Comparison of ENCODE assay signal across 11 cellular contexts in genomic region chr3:177443469-177443868, GRCh38.
A peak's percentile ranks its signal among the peaks of the same experiment; 100 is the strongest.
DNase-seq lines count a peak whose midpoint lies in the region; ATAC-seq and TF ChIP-seq lines count a peak whose summit lies in the region.
"Had no signal": no experiment of that assay in that cellular context is flagged by ENCODE, and none has a peak within 500 bp of the region (broad histone marks: within the 10 kb centered on the region; RNA-seq: fewer than 3 reads in every experiment).

No MANE protein-coding gene starts in this region.

- H3K4me3 Mint-ChIP-seq in brain (peak overlapping the region in 1 of 5 experiments; percentile 10), type B pancreatic cell (peak overlapping the region; percentile 54)
- H3K4me3 Mint-ChIP-seq: activated CD4-positive, alpha-beta memory T cell treated with anti-CD3 and anti-CD28 coated beads, Interleukin-2, amount 10 ng/mL, durations not matched to agents 7 days and 5 days; central memory CD8-positive, alpha-beta T cell had no signal

- H3K27ac ChIP-seq in tibial artery: no peak overlapping the region

- intact Hi-C loops in tibial artery (cut with DNase I; ENCODE audit: low total_unique reads): no loop called here

- no peaks in the 10 kb centered on the region for H3K36me3 ChIP-seq in tibial artery

- DNase-seq in SIG-M5 treated with dmso at 0.1 percent for 504 hours (lab: John Stamatoyannopoulos, UW; ENCODE audit: unreplicated experiment): peak; percentile 32
- DNase-seq in SIG-M5 (lab: John Stamatoyannopoulos, UW): no peak
- no peak for DNase-seq in left lobe of liver (ENCODE audit: low spot score)
- DNase-seq in type B pancreatic cell (ENCODE audit: extremely low spot score, unreplicated experiment): no peak
- DNase-seq in tibial artery: no peak
- DNase-seq in iPS-NIHi11 (ENCODE audit: low spot score): no peak
- DNase-seq: activated CD4-positive, alpha-beta memory T cell treated with anti-CD3 and anti-CD28 coated beads, Interleukin-2, amount 10 ng/mL, durations not matched to agents 7 days and 5 days; NCI-H1436 treated with DMSO at 0.1 percent for 48 hours had no signal

- no peaks in the 10 kb centered on the region for H3K9me3 ChIP-seq in tibial artery

- H3K4me1 ChIP-seq in tibial artery: peaks cover 0 to 6% (median 0%) of the 10 kb centered on the region in 4 donors

- peaks cover 0 to 3% (median 2%) of the 10 kb centered on the region in 5 experiments for H3K9me3 Mint-ChIP-seq in brain
- peaks cover 10% of the 10 kb centered on the region for H3K9me3 Mint-ChIP-seq in type B pancreatic cell
- H3K9me3 Mint-ChIP-seq: activated CD4-positive, alpha-beta memory T cell treated with anti-CD3 and anti-CD28 coated beads, Interleukin-2, amount 10 ng/mL, durations not matched to agents 7 days and 5 days; central memory CD8-positive, alpha-beta T cell had no signal

- H3K27me3 ChIP-seq in tibial artery: no peaks in the 10 kb centered on the region

- ATAC-seq in left lobe of liver (peak; percentile 18), HG02623 (IDR thresholded peaks at IDR 0.05; ENCODE audit: unreplicated experiment) (no peak)

- H3K27me3 Mint-ChIP-seq in brain (peaks cover 4% of the 10 kb centered on the region), type B pancreatic cell (no peaks in the 10 kb centered on the region)
- H3K27me3 Mint-ChIP-seq: activated CD4-positive, alpha-beta memory T cell treated with anti-CD3 and anti-CD28 coated beads, Interleukin-2, amount 10 ng/mL, durations not matched to agents 7 days and 5 days; central memory CD8-positive, alpha-beta T cell had no signal

- no peak for TF ChIP-seq CTCF in brain (conservative IDR thresholded peaks at IDR 0.05)
- TF ChIP-seq CTCF in type B pancreatic cell (conservative IDR thresholded peaks at IDR 0.05): no peak
- no peak for TF ChIP-seq CTCF in tibial artery (IDR thresholded peaks at IDR 0.05)

- H3K4me1 Mint-ChIP-seq in brain: peaks cover 59% of the 10 kb centered on the region
- H3K4me1 Mint-ChIP-seq in type B pancreatic cell (ENCODE audit: unreplicated experiment): peaks cover 21% of the 10 kb centered on the region

- H3K4me3 ChIP-seq in tibial artery: no peak overlapping the region

- H3K36me3 Mint-ChIP-seq in brain (no peaks in the 10 kb centered on the region), type B pancreatic cell (no peaks in the 10 kb centered on the region)

- H3K27ac Mint-ChIP-seq in brain (peak overlapping the region in 3 of 5 experiments; percentile 66 to 93 (median 76)), type B pancreatic cell (peak overlapping the region; percentile 80)
- H3K27ac Mint-ChIP-seq: activated CD4-positive, alpha-beta memory T cell treated with anti-CD3 and anti-CD28 coated beads, Interleukin-2, amount 10 ng/mL, durations not matched to agents 7 days and 5 days had no signal
